Comparison of ENCODE assay signal across 1 cellular context in genomic region chr4:48431401-48431800, GRCh38.
TF ChIP-seq lines count a peak whose summit lies in the region.

No MANE protein-coding gene starts in this region.

TF ChIP-seq in K562, 482 proteins besides CTCF, POLR2A, EP300 and RAD21:
- no peak for TF ChIP-seq TEAD2 (tag; IDR thresholded peaks at IDR 0.05)
